In genomic region chr6:43608310-43608763, GRCh38 we compare ENCODE assay signal across 8 cellular contexts. TPM values are rescaled to one million over a fixed set of nuclear protein-coding genes. Genes with fewer than 3 reads are reported as not detected.
DNase-seq lines count a peak whose midpoint lies in the region; ATAC-seq and TF ChIP-seq lines count a peak whose summit lies in the region.

No MANE protein-coding gene starts in this region.

- H3K4me3 Mint-ChIP-seq in CD4-positive, CD25-positive, alpha-beta regulatory T cell, result no peak overlapping the region
- H3K4me3 Mint-ChIP-seq in activated CD4-positive, alpha-beta memory T cell treated with anti-CD3 and anti-CD28 coated beads, Interleukin-2, amount 10 ng/mL, durations not matched to agents 7 days and 5 days, result no peak overlapping the region
- no peak overlapping the region for H3K4me3 Mint-ChIP-seq in endodermal cell

- H3K4me1 ChIP-seq in CD4-positive, CD25-positive, alpha-beta regulatory T cell (ENCODE audit: control insufficient read depth, insufficient read depth, low read length, poor library complexity, severe bottlenecking), result no peaks in the 10 kb centered on the region
- no peaks in the 10 kb centered on the region for H3K4me1 ChIP-seq in endodermal cell (ENCODE audit: control insufficient read depth, insufficient read depth, low read length)

- H3K9me3 ChIP-seq in CD4-positive, CD25-positive, alpha-beta regulatory T cell (ENCODE audit: control insufficient read depth in 2 of 2, low read length in 2 of 2), result no peaks in the 10 kb centered on the region
- H3K9me3 ChIP-seq in endodermal cell (ENCODE audit: control insufficient read depth, low read length), result no peaks in the 10 kb centered on the region

- H3K4me1 Mint-ChIP-seq in CD4-positive, CD25-positive, alpha-beta regulatory T cell, result peaks cover 2 to 12% (median 8%) of the 10 kb centered on the region in 4 donors
- H3K4me1 Mint-ChIP-seq in activated CD4-positive, alpha-beta memory T cell treated with anti-CD3 and anti-CD28 coated beads, Interleukin-2, amount 10 ng/mL, durations not matched to agents 7 days and 5 days, result peaks cover 6% of the 10 kb centered on the region
- peaks cover 3% of the 10 kb centered on the region for H3K4me1 Mint-ChIP-seq in endodermal cell

- CTCF ChIA-PET in activated CD4-positive, alpha-beta memory T cell treated with anti-CD3 and anti-CD28 coated beads, Interleukin-2, amount 10 ng/mL, durations not matched to agents 7 days and 5 days (lab: Charles Lee), result interaction anchor here (0.8 to 3.7 kb wide), 19 partner anchors 8 to 471 kb away, joined by 3 to 15 read pairs (median 6); partner anchors contain the start of gene GTPBP2

- H3K4me3 ChIP-seq in CD4-positive, CD25-positive, alpha-beta regulatory T cell (ENCODE audit: low read depth, low read length), result no peak overlapping the region
- no peak overlapping the region for H3K4me3 ChIP-seq in endodermal cell (ENCODE audit: low read length)

- peaks cover 58% of the 10 kb centered on the region for H3K36me3 ChIP-seq in CD4-positive, CD25-positive, alpha-beta regulatory T cell (ENCODE audit: control insufficient read depth, insufficient read depth, low read length)
- H3K36me3 ChIP-seq in endodermal cell (ENCODE audit: control insufficient read depth, insufficient read depth, low read length), result peaks cover 66% of the 10 kb centered on the region

- POLR2A ChIA-PET in activated CD4-positive, alpha-beta memory T cell treated with anti-CD3 and anti-CD28 coated beads, Interleukin-2, amount 10 ng/mL, durations not matched to agents 7 days and 5 days (lab: Charles Lee), result interaction anchor here (0.8 to 4.0 kb wide), 3 partner anchors 10 to 28 kb away, joined by 3 to 16 read pairs (median 4); partner anchors contain the start of gene GTPBP2

- no peak overlapping the region for H3K9ac ChIP-seq in endodermal cell (ENCODE audit: extremely low read depth, low read length, poor library complexity, severe bottlenecking)

- DNase-seq in CD4-positive, CD25-positive, alpha-beta regulatory T cell, result peak; percentile 36 to 74 (median 49)
- DNase-seq in HS-27A (ENCODE audit: low read depth) (peak; percentile 43), NCI-H82 (lab: John Stamatoyannopoulos, UW) (peak; percentile 92), endodermal cell (peak; percentile 88), midbrain (lab: John Stamatoyannopoulos, UW) (peak; percentile 58)
- peak; percentile 65 for DNase-seq in activated CD4-positive, alpha-beta memory T cell treated with anti-CD3 and anti-CD28 coated beads, Interleukin-2, amount 10 ng/mL, durations not matched to agents 7 days and 5 days
- peak in 5 of 6 experiments; percentile 20 to 43 (median 32) for DNase-seq in stimulated activated naive CD4-positive, alpha-beta T cell (lab: John Stamatoyannopoulos, UW)

- no peaks in the 10 kb centered on the region for H3K27me3 Mint-ChIP-seq in CD4-positive, CD25-positive, alpha-beta regulatory T cell
- H3K27me3 Mint-ChIP-seq in activated CD4-positive, alpha-beta memory T cell treated with anti-CD3 and anti-CD28 coated beads, Interleukin-2, amount 10 ng/mL, durations not matched to agents 7 days and 5 days, result no peaks in the 10 kb centered on the region
- H3K27me3 Mint-ChIP-seq in endodermal cell (ENCODE audit: insufficient read depth), result no peaks in the 10 kb centered on the region

- no peak overlapping the region for H3K27ac ChIP-seq in CD4-positive, CD25-positive, alpha-beta regulatory T cell (ENCODE audit: insufficient read depth, low read length, poor library complexity, severe bottlenecking)
- no peak overlapping the region for H3K27ac ChIP-seq in endodermal cell (ENCODE audit: low read depth, low read length)

- peak overlapping the region in 2 of 3 donors; percentile 33 to 70 for H3K27ac Mint-ChIP-seq in CD4-positive, CD25-positive, alpha-beta regulatory T cell
- H3K27ac Mint-ChIP-seq in activated CD4-positive, alpha-beta memory T cell treated with anti-CD3 and anti-CD28 coated beads, Interleukin-2, amount 10 ng/mL, durations not matched to agents 7 days and 5 days, result peak overlapping the region; percentile 16
- H3K27ac Mint-ChIP-seq in endodermal cell, result no peak overlapping the region

- H3K27me3 ChIP-seq in CD4-positive, CD25-positive, alpha-beta regulatory T cell (ENCODE audit: control insufficient read depth, insufficient read depth, low read length), result no peaks in the 10 kb centered on the region
- H3K27me3 ChIP-seq in endodermal cell (ENCODE audit: control insufficient read depth, insufficient read depth, low read length, poor library complexity, severe bottlenecking), result no peaks in the 10 kb centered on the region

- H3K9me3 Mint-ChIP-seq in CD4-positive, CD25-positive, alpha-beta regulatory T cell, result no peaks in the 10 kb centered on the region
- H3K9me3 Mint-ChIP-seq in activated CD4-positive, alpha-beta memory T cell treated with anti-CD3 and anti-CD28 coated beads, Interleukin-2, amount 10 ng/mL, durations not matched to agents 7 days and 5 days, result no peaks in the 10 kb centered on the region
- H3K9me3 Mint-ChIP-seq in endodermal cell, result no peaks in the 10 kb centered on the region

- H3K36me3 Mint-ChIP-seq in CD4-positive, CD25-positive, alpha-beta regulatory T cell, result peaks cover 28% of the 10 kb centered on the region
- peaks cover 66% of the 10 kb centered on the region for H3K36me3 Mint-ChIP-seq in activated CD4-positive, alpha-beta memory T cell treated with anti-CD3 and anti-CD28 coated beads, Interleukin-2, amount 10 ng/mL, durations not matched to agents 7 days and 5 days (ENCODE audit: low read depth)
- H3K36me3 Mint-ChIP-seq in endodermal cell (ENCODE audit: low read depth), result peaks cover 17% of the 10 kb centered on the region

- peak in 1 of 2 donors; percentile 22 for ATAC-seq in CD4-positive, CD25-positive, alpha-beta regulatory T cell (ENCODE audit: low read depth in 2 of 2)
- ATAC-seq in HG03342 (IDR thresholded peaks at IDR 0.05; ENCODE audit: unreplicated experiment), result no peak

- TF ChIP-seq CTCF in endodermal cell (conservative IDR thresholded peaks at IDR 0.05), result peak; percentile 92

- WGBS in endodermal cell (ENCODE audit: insufficient coverage in 1 of 2, insufficient read length in 1 of 2), 2 experiments, result 0 to 7% methylated on average over 5 of the region's 5 CpGs

RNA-seq across cellular contexts. Expression of gene GTPBP2, which starts 20.7 kb away (rescaled TPM):
- 49.9 TPM for total RNA-seq in CD4-positive, CD25-positive, alpha-beta regulatory T cell
- 1 to 10 TPM; 1.5 to 4.0 (median 2.3) TPM for polyA plus RNA-seq in CD4-positive, CD25-positive, alpha-beta regulatory T cell
- total RNA-seq in activated CD4-positive, alpha-beta memory T cell treated with anti-CD3 and anti-CD28 coated beads, Interleukin-2, amount 10 ng/mL, durations not matched to agents 7 days and 5 days, result 100 to 1,000 TPM; 107 to 112 TPM
- total RNA-seq in endodermal cell, result 10 to 100 TPM; 87.9 to 90.6 TPM
- 64.2 TPM for polyA plus RNA-seq in endodermal cell (2013, experiment 1 of 2)
- polyA plus RNA-seq in endodermal cell (2013, experiment 2 of 2), result 53.7 TPM

RNA-seq across cellular contexts. Expression of gene MAD2L1BP, which starts 27.3 kb away (rescaled TPM):
- total RNA-seq in CD4-positive, CD25-positive, alpha-beta regulatory T cell, result 24.8 TPM
- 10 to 100 TPM; 28.9 to 38.6 (median 32.1) TPM for polyA plus RNA-seq in CD4-positive, CD25-positive, alpha-beta regulatory T cell
- total RNA-seq in activated CD4-positive, alpha-beta memory T cell treated with anti-CD3 and anti-CD28 coated beads, Interleukin-2, amount 10 ng/mL, durations not matched to agents 7 days and 5 days, result 10 to 100 TPM; 40.4 to 41.8 TPM
- 10 to 100 TPM; 32.7 to 41.5 TPM for total RNA-seq in endodermal cell
- 33.2 TPM for polyA plus RNA-seq in endodermal cell (2013, experiment 1 of 2)
- polyA plus RNA-seq in endodermal cell (2013, experiment 2 of 2), result 31.6 TPM

RNA-seq across cellular contexts. Expression of gene POLH, which starts 32.4 kb away (rescaled TPM):
- 13.9 TPM for total RNA-seq in CD4-positive, CD25-positive, alpha-beta regulatory T cell
- polyA plus RNA-seq in CD4-positive, CD25-positive, alpha-beta regulatory T cell, result 10 to 100 TPM; 10.4 to 14.7 (median 10.8) TPM
- total RNA-seq in activated CD4-positive, alpha-beta memory T cell treated with anti-CD3 and anti-CD28 coated beads, Interleukin-2, amount 10 ng/mL, durations not matched to agents 7 days and 5 days, result 10 to 100 TPM; 74.6 to 75.5 TPM
- total RNA-seq in endodermal cell, result 10 to 100 TPM; 11.2 to 18.8 TPM
- polyA plus RNA-seq in endodermal cell (2013, experiment 1 of 2), result 11.0 TPM
- polyA plus RNA-seq in endodermal cell (2013, experiment 2 of 2), result 11.1 TPM

RNA-seq across cellular contexts. Expression of gene XPO5, which starts 32.5 kb away (rescaled TPM):
- 56.8 TPM for total RNA-seq in CD4-positive, CD25-positive, alpha-beta regulatory T cell
- polyA plus RNA-seq in CD4-positive, CD25-positive, alpha-beta regulatory T cell, result 10 to 100 TPM in 1 of 4 donors, 1 to 10 TPM in 3; 5.5 to 10.9 (median 8.1) TPM
- 10 to 100 TPM; 62.5 to 78.5 TPM for total RNA-seq in activated CD4-positive, alpha-beta memory T cell treated with anti-CD3 and anti-CD28 coated beads, Interleukin-2, amount 10 ng/mL, durations not matched to agents 7 days and 5 days
- total RNA-seq in endodermal cell, result 10 to 100 TPM; 70.8 to 74.3 TPM
- polyA plus RNA-seq in endodermal cell (2013, experiment 1 of 2), result 55.8 TPM
- 51.4 TPM for polyA plus RNA-seq in endodermal cell (2013, experiment 2 of 2)

RNA-seq across cellular contexts. Expression of gene RSPH9, which starts 36.5 kb away (rescaled TPM):
- total RNA-seq in CD4-positive, CD25-positive, alpha-beta regulatory T cell, result 0.15 TPM
- 1 to 10 TPM in 1 of 4 donors, under 1 TPM in 3; 0.76 to 1.4 (median 0.95) TPM for polyA plus RNA-seq in CD4-positive, CD25-positive, alpha-beta regulatory T cell
- not detected for total RNA-seq in activated CD4-positive, alpha-beta memory T cell treated with anti-CD3 and anti-CD28 coated beads, Interleukin-2, amount 10 ng/mL, durations not matched to agents 7 days and 5 days
- under 1 TPM; 0.44 to 0.64 TPM for total RNA-seq in endodermal cell
- 1.7 TPM for polyA plus RNA-seq in endodermal cell (2013, experiment 1 of 2)
- polyA plus RNA-seq in endodermal cell (2013, experiment 2 of 2), result 1.2 TPM

Comparison
In these comparisons a context has a peak if more than half of its experiments do, and no peak if none do; other contexts are left out.
1. DNase-seq: peak in every context shown above with its lines; median percentile 92 in NCI-H82; 88 in endodermal cell; 65 in activated CD4-positive, alpha-beta memory T cell treated with anti-CD3 and anti-CD28 coated beads, Interleukin-2, amount 10 ng/mL, durations not matched to agents 7 days and 5 days; 58 in midbrain; 49 in CD4-positive, CD25-positive, alpha-beta regulatory T cell; 43 in HS-27A; 32 in stimulated activated naive CD4-positive, alpha-beta T cell.